ENCODE assay signal across 8 cellular contexts in the genomic region with DNA sequence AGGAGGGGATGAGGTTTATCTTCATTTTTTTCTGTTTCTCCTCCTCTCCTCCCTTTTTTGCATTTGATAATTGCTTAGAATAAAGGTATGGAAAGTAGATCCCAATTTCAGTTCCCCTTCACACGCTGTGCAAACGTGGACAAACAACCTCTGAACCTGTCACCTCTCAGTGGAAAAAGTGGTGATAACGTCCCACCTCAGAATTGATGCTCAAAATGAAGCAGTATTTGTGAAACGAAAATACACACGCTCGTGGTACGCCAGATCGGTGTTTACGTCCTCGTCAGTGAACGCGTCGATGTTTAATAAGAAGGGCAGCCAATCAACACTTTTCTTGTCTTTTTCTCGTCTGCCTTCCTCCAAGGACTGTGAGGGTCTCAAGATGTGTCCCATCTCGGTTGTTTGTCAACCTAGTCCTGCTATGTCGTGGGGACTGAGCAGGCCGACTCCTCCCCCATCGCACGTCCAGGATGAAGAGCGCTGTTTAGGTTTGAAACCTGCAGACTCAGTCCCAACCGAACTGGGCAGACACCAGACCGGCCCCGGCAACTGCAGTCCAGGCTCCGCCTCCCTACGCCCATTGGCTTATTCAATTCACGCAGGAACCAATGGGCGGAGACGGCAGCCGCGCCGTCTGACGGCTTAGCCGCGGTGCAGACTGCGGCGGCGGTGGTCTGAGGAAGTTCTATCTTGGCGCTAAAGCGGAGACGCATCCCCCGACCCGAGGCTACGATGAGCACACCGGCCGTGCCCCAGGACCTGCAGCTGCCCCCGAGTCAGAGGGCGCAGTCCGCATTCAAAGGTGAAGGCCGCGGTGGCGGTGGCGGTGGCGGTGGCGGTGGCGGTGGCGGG. TPM values are rescaled to one million over a fixed set of nuclear protein-coding genes. Genes with fewer than 3 reads are reported as not detected.
DNase-seq lines count a peak whose midpoint lies in the region; ATAC-seq and TF ChIP-seq lines count a peak whose summit lies in the region.

A gene with protein sequence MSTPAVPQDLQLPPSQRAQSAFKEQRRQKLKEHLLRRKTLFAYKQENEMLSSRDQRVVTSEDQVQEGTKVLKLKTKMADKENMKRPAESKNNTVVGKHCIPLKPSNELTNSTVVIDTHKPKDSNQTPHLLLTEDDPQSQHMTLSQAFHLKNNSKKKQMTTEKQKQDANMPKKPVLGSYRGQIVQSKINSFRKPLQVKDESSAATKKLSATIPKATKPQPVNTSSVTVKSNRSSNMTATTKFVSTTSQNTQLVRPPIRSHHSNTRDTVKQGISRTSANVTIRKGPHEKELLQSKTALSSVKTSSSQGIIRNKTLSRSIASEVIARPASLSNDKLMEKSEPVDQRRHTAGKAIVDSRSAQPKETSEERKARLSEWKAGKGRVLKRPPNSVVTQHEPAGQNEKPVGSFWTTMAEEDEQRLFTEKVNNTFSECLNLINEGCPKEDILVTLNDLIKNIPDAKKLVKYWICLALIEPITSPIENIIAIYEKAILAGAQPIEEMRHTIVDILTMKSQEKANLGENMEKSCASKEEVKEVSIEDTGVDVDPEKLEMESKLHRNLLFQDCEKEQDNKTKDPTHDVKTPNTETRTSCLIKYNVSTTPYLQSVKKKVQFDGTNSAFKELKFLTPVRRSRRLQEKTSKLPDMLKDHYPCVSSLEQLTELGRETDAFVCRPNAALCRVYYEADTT (plus strand): TSS at position 654 of the 852 bp plus-strand sequence. CDS start 79 bp downstream, at position 733.

- peak within 1 kb of the TSS; percentile 96 for H3K4me3 ChIP-seq in GM06990 (replicated peaks; ENCODE audit: low read depth, low read length)
- H3K4me3 ChIP-seq in thoracic aorta = peak within 1 kb of the TSS; percentile 72

- peaks cover 37% of the 10 kb centered on the region for H3K4me1 Mint-ChIP-seq in activated naive CD4-positive, alpha-beta T cell treated with anti-CD3 and anti-CD28 coated beads, Interleukin-2, amount 50 U/mL, for 24 hours

- peak within 1 kb of the TSS; percentile 99 for H3K27ac Mint-ChIP-seq in activated naive CD4-positive, alpha-beta T cell treated with anti-CD3 and anti-CD28 coated beads, Interleukin-2, amount 50 U/mL, for 24 hours

- peak; percentile 70 for ATAC-seq in HG02588 (IDR thresholded peaks at IDR 0.05; ENCODE audit: unreplicated experiment)
- peak; percentile 91 for ATAC-seq in SK-N-SH treated with all-trans-retinoic acid at 6 μM for 48 hours
- ATAC-seq in omental fat pad (ENCODE audit: low FRiP score) = peak; percentile 94
- ATAC-seq in thoracic aorta (ENCODE audit: insufficient number of reproducible peaks, low FRiP score, low read depth) = peak; percentile 77

- no peaks in the 10 kb centered on the region for H3K27me3 ChIP-seq in GM06990 (replicated peaks; ENCODE audit: control insufficient read depth, insufficient read depth, low read length)
- H3K27me3 ChIP-seq in thoracic aorta (replicated peaks; ENCODE audit: insufficient read depth) = no peaks in the 10 kb centered on the region

- no peaks in the 10 kb centered on the region for H3K36me3 Mint-ChIP-seq in activated naive CD4-positive, alpha-beta T cell treated with anti-CD3 and anti-CD28 coated beads, Interleukin-2, amount 50 U/mL, for 24 hours

- H3K9me3 Mint-ChIP-seq in activated naive CD4-positive, alpha-beta T cell treated with anti-CD3 and anti-CD28 coated beads, Interleukin-2, amount 50 U/mL, for 24 hours = no peaks in the 10 kb centered on the region

- H3K4me1 ChIP-seq in thoracic aorta (ENCODE audit: control insufficient read depth in 1 of 2, low read depth in 2 of 2) = peaks cover 7 to 14% of the 10 kb centered on the region in 2 donors

- H3K36me3 ChIP-seq in GM06990 (ENCODE audit: control insufficient read depth, insufficient read depth, low read length) = peaks cover 2% of the 10 kb centered on the region
- no peaks in the 10 kb centered on the region for H3K36me3 ChIP-seq in thoracic aorta

- peak within 1 kb of the TSS; percentile 97 for H3K4me3 Mint-ChIP-seq in activated naive CD4-positive, alpha-beta T cell treated with anti-CD3 and anti-CD28 coated beads, Interleukin-2, amount 50 U/mL, for 24 hours

- DNase-seq in GM06990 (ENCODE audit: extremely low read depth, insufficient read length) (peak; percentile 95), NCI-H1092 (lab: John Stamatoyannopoulos, UW) (peak; percentile 90), glomerular endothelial cell (ENCODE audit: extremely low read depth, low read depth, low spot score) (peak; percentile 74), omental fat pad (ENCODE audit: low spot score) (peak; percentile 84), thoracic aorta (ENCODE audit: low spot score) (peak; percentile 86)

- peak within 1 kb of the TSS; percentile 76 to 89 for H3K27ac ChIP-seq in thoracic aorta

- TF ChIP-seq CTCF in GM06990 (IDR thresholded peaks at IDR 0.05; ENCODE audit: insufficient read depth, low read length, poor library complexity, severe bottlenecking) (no peak), omental fat pad (IDR thresholded peaks at IDR 0.05) (no peak), thoracic aorta (IDR thresholded peaks at IDR 0.05) (no peak)

- H3K27me3 Mint-ChIP-seq in activated naive CD4-positive, alpha-beta T cell treated with anti-CD3 and anti-CD28 coated beads, Interleukin-2, amount 50 U/mL, for 24 hours = no peaks in the 10 kb centered on the region

- no peaks in the 10 kb centered on the region for H3K9me3 ChIP-seq in thoracic aorta

TF ChIP-seq in SK-N-SH treated with all-trans-retinoic acid at 6 μM for 48 hours, 23 proteins besides CTCF, POLR2A, EP300 and RAD21:
- no peak for TF ChIP-seq TCF4 (CRISPR knock-in tag; IDR thresholded peaks at IDR 0.05; ENCODE audit: borderline replicate concordance)
- TF ChIP-seq ZNF8 (CRISPR knock-in tag; IDR thresholded peaks at IDR 0.05) = peak; percentile 68

RNA-seq across cellular contexts. Expression of the gene that starts here (rescaled TPM):
- total RNA-seq in glomerular endothelial cell = 18.4 and 25.1 TPM in 2 replicates
- 10 to 100 TPM in 1 of 4 donors, 1 to 10 TPM in 3; 4.2 to 13.2 (median 7.3) TPM for total RNA-seq in omental fat pad
- 1 to 10 TPM; 4.6 to 5.1 TPM for total RNA-seq in thoracic aorta

Comparison
In these comparisons a context has a peak if more than half of its experiments do, and no peak if none do; other contexts are left out.
1. Peak in every context shown above with its lines: DNase-seq, ATAC-seq, H3K4me3 ChIP-seq and H3K27ac ChIP-seq.